ENCODE assay signal across 1 cellular context in genomic region chr1:183632964-183633363, GRCh38.
TF ChIP-seq lines count a peak whose summit lies in the region.

No MANE protein-coding gene starts in this region.

TF ChIP-seq in HepG2, 621 proteins besides CTCF, POLR2A, EP300 and RAD21:
- TF ChIP-seq ZFP90 (CRISPR knock-in tag; IDR thresholded peaks at IDR 0.05; ENCODE audit: borderline replicate concordance) (no peak), CHD4 (IDR thresholded peaks at IDR 0.05; ENCODE audit: borderline replicate concordance, low read length) (no peak), ASH2L (IDR thresholded peaks at IDR 0.05; ENCODE audit: insufficient read length, low read depth, low read length) (peak; percentile 2), ZNF616 (CRISPR knock-in tag; IDR thresholded peaks at IDR 0.05; ENCODE audit: low read depth) (no peak), ZUFSP (CRISPR knock-in tag; IDR thresholded peaks at IDR 0.05; ENCODE audit: borderline replicate concordance) (no peak), ZNF30 (CRISPR knock-in tag; IDR thresholded peaks at IDR 0.05) (no peak), MIER3 (CRISPR knock-in tag; IDR thresholded peaks at IDR 0.05; ENCODE audit: borderline replicate concordance) (no peak), ZNF652 (CRISPR knock-in tag; IDR thresholded peaks at IDR 0.05; ENCODE audit: borderline replicate concordance, low read depth) (peak; percentile 76; the same call in 1 of the 2 replicates), PBX2 (CRISPR knock-in tag; IDR thresholded peaks at IDR 0.05) (no peak), JUND (CRISPR knock-in tag; IDR thresholded peaks at IDR 0.05) (no peak), ZNF841 (CRISPR knock-in tag; IDR thresholded peaks at IDR 0.05; ENCODE audit: borderline replicate concordance) (no peak), ZNF879 (CRISPR knock-in tag; IDR thresholded peaks at IDR 0.05) (no peak), KLF11 (CRISPR knock-in tag; IDR thresholded peaks at IDR 0.05) (no peak), FOXO4 (CRISPR knock-in tag; conservative IDR thresholded peaks at IDR 0.05) (no peak), IRF2 (CRISPR knock-in tag; IDR thresholded peaks at IDR 0.05) (no peak), RARA (CRISPR knock-in tag; IDR thresholded peaks at IDR 0.05) (no peak)
TF ChIP-seq in HepG2: peak in this region for 2.
